ENCODE assay signal across 1 cellular context in genomic region chr7:26250239-26250638, GRCh38.
TF ChIP-seq lines count a peak whose summit lies in the region.

No MANE protein-coding gene starts in this region.

TF ChIP-seq in GM12878, 131 proteins besides CTCF, POLR2A, EP300 and RAD21:
- TF ChIP-seq MTA2 (IDR thresholded peaks at IDR 0.05; ENCODE audit: low read depth) (no peak), BCLAF1 (IDR thresholded peaks at IDR 0.05) (no peak), NR2C1 (IDR thresholded peaks at IDR 0.05) (no peak)
- TF ChIP-seq, protein P1, sequence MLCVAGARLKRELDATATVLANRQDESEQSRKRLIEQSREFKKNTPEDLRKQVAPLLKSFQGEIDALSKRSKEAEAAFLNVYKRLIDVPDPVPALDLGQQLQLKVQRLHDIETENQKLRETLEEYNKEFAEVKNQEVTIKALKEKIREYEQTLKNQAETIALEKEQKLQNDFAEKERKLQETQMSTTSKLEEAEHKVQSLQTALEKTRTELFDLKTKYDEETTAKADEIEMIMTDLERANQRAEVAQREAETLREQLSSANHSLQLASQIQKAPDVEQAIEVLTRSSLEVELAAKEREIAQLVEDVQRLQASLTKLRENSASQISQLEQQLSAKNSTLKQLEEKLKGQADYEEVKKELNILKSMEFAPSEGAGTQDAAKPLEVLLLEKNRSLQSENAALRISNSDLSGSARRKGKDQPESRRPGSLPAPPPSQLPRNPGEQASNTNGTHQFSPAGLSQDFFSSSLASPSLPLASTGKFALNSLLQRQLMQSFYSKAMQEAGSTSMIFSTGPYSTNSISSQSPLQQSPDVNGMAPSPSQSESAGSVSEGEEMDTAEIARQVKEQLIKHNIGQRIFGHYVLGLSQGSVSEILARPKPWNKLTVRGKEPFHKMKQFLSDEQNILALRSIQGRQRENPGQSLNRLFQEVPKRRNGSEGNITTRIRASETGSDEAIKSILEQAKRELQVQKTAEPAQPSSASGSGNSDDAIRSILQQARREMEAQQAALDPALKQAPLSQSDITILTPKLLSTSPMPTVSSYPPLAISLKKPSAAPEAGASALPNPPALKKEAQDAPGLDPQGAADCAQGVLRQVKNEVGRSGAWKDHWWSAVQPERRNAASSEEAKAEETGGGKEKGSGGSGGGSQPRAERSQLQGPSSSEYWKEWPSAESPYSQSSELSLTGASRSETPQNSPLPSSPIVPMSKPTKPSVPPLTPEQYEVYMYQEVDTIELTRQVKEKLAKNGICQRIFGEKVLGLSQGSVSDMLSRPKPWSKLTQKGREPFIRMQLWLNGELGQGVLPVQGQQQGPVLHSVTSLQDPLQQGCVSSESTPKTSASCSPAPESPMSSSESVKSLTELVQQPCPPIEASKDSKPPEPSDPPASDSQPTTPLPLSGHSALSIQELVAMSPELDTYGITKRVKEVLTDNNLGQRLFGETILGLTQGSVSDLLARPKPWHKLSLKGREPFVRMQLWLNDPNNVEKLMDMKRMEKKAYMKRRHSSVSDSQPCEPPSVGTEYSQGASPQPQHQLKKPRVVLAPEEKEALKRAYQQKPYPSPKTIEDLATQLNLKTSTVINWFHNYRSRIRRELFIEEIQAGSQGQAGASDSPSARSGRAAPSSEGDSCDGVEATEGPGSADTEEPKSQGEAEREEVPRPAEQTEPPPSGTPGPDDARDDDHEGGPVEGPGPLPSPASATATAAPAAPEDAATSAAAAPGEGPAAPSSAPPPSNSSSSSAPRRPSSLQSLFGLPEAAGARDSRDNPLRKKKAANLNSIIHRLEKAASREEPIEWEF (IDR thresholded peaks at IDR 0.05; ENCODE audit: insufficient replicate concordance, low read depth, low read length): no peak
TF ChIP-seq in GM12878: peak in this region for 0.
